In the genomic region with DNA sequence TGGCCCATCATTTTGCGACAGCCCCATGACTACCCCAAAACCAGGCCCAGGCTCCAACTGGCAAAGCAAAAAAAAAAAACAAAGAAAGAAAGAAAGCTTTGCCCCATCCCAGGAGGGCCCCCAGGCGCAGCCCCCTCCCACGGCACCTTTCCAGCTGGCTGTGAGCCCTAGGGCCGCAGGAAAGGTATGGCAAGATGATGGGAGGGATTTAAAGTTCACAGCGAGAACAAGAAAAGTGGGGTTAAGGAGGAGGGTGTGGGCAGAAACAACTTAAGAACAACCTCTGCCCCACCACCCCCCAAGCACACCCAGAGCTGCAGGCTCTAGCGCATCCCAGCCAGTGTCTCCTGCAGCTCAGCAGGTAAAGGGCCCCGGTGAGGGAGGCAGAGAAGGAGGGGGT, we compare ENCODE assay signal across 31 cellular contexts. TPM values are rescaled to one million over a fixed set of nuclear protein-coding genes. Genes with fewer than 3 reads are reported as not detected.
"Had no signal": no experiment of that assay in that cellular context is flagged by ENCODE, and none has a peak within 500 bp of the region (broad histone marks: within the 10 kb centered on the region; RNA-seq: fewer than 3 reads in every experiment).

TSS of gene CYP2F1 (plus strand) at position 301 of the 400 bp plus-strand sequence. CDS start 1,757 bp downstream, outside the sequence.

- ATAC-seq: activated CD4-positive, CD25-positive, alpha-beta regulatory T cell treated with anti-CD3 and anti-CD28 coated beads, Interleukin-2, amount 50 U/mL, for 24 hours; activated T-cell treated with anti-CD3 and anti-CD28 coated beads, Interleukin-2, amount 50 U/mL, for 4 hours; gastrocnemius medialis; left lobe of liver; lower lobe of right lung; mucosa of descending colon; natural killer cell treated with Interleukin-12 subunit alpha and Interleukin-12 subunit beta and Interleukin-15 and Interleukin-18, amount 100 ng/mL, for 72 hours; right cardiac atrium; T-helper 17 cell had no signal

- H3K36me3 ChIP-seq: ascending aorta, brain microvascular endothelial cell, gastrocnemius medialis, lower lobe of right lung, spleen, transverse colon, WERI-Rb-1 had no signal

- H3K4me1 Mint-ChIP-seq: activated CD4-positive, alpha-beta T cell treated with anti-CD3 and anti-CD28 coated beads, Interleukin-2, amount 10 ng/mL, durations not matched to agents 24 days and 14 days; activated naive CD8-positive, alpha-beta T cell treated with anti-CD3 and anti-CD28 coated beads, Interleukin-2, amount 10 ng/mL, durations not matched to agents 7 days and 5 days; endodermal cell had no signal

- DNase-seq: activated CD4-positive, alpha-beta memory T cell treated with anti-CD3 and anti-CD28 coated beads for 36 hours; activated CD4-positive, alpha-beta T cell treated with anti-CD3 and anti-CD28 coated beads, Interleukin-2, amount 10 ng/mL, durations not matched to agents 24 days and 14 days; activated naive CD4-positive, alpha-beta T cell treated with anti-CD3 and anti-CD28 coated beads for 36 hours; activated naive CD8-positive, alpha-beta T cell treated with anti-CD3 and anti-CD28 coated beads, Interleukin-2, amount 10 ng/mL, durations not matched to agents 7 days and 5 days; activated T-cell treated with anti-CD3 and anti-CD28 coated beads, Interleukin-2, amount 50 U/mL, for 4 hours; brain microvascular endothelial cell; endodermal cell; gastrocnemius medialis; lower lobe of right lung; mesendoderm; mucosa of descending colon; right cardiac atrium; spleen; stimulated activated naive CD4-positive, alpha-beta T cell treated with Interleukin-2 at 50 U/mL for 16 hours; T-helper 17 cell; T1000; testis; transverse colon; WERI-Rb-1 had no signal

- H3K4me3 Mint-ChIP-seq: activated CD4-positive, alpha-beta memory T cell treated with anti-CD3 and anti-CD28 coated beads for 36 hours; activated CD4-positive, alpha-beta T cell treated with anti-CD3 and anti-CD28 coated beads, Interleukin-2, amount 10 ng/mL, durations not matched to agents 24 days and 14 days; activated naive CD4-positive, alpha-beta T cell treated with anti-CD3 and anti-CD28 coated beads for 36 hours; activated naive CD8-positive, alpha-beta T cell treated with anti-CD3 and anti-CD28 coated beads, Interleukin-2, amount 10 ng/mL, durations not matched to agents 7 days and 5 days; activated T-cell treated with anti-CD3 and anti-CD28 coated beads, Interleukin-2, amount 50 U/mL, for 4 hours; endodermal cell; natural killer cell treated with Interleukin-12 subunit alpha and Interleukin-12 subunit beta and Interleukin-15 and Interleukin-18, amount 100 ng/mL, for 72 hours; T-helper 17 cell had no signal

- H3K4me1 ChIP-seq: ascending aorta, gastrocnemius medialis, lower lobe of right lung, spleen, testis, transverse colon had no signal

- H3K9me3 ChIP-seq: ascending aorta, gastrocnemius medialis, lower lobe of right lung, mucosa of descending colon, spleen, testis, transverse colon had no signal

- H3K36me3 Mint-ChIP-seq: activated CD4-positive, alpha-beta memory T cell treated with anti-CD3 and anti-CD28 coated beads for 36 hours; activated naive CD8-positive, alpha-beta T cell treated with anti-CD3 and anti-CD28 coated beads, Interleukin-2, amount 10 ng/mL, durations not matched to agents 7 days and 5 days; natural killer cell treated with Interleukin-12 subunit alpha and Interleukin-12 subunit beta and Interleukin-15 and Interleukin-18, amount 100 ng/mL, for 72 hours had no signal

- H3K27ac ChIP-seq: ascending aorta, brain microvascular endothelial cell, gastrocnemius medialis, hepatocyte, lower lobe of right lung, spleen, testis, transverse colon, WERI-Rb-1 had no signal

- H3K27me3 Mint-ChIP-seq: activated CD4-positive, alpha-beta memory T cell treated with anti-CD3 and anti-CD28 coated beads for 36 hours; T-helper 17 cell had no signal

- H3K9me3 Mint-ChIP-seq: activated CD4-positive, alpha-beta memory T cell treated with anti-CD3 and anti-CD28 coated beads for 36 hours; activated CD4-positive, alpha-beta T cell treated with anti-CD3 and anti-CD28 coated beads, Interleukin-2, amount 10 ng/mL, durations not matched to agents 24 days and 14 days; activated naive CD4-positive, alpha-beta T cell treated with anti-CD3 and anti-CD28 coated beads for 36 hours; activated naive CD8-positive, alpha-beta T cell treated with anti-CD3 and anti-CD28 coated beads, Interleukin-2, amount 10 ng/mL, durations not matched to agents 7 days and 5 days; activated T-helper 2 cell treated with anti-CD3 and anti-CD28 coated beads, Interferon-gamma antibody, Interleukin-2, Interleukin-4, amounts not matched to agents 10 μg/mL and 5 μg/mL and 100 μg/mL, durations not matched to agents 14 hours and 24 hours and 36 hours; natural killer cell treated with Interleukin-12 subunit alpha and Interleukin-12 subunit beta and Interleukin-15 and Interleukin-18, amount 100 ng/mL, for 72 hours had no signal

- H3K27me3 ChIP-seq: ascending aorta, brain microvascular endothelial cell, gastrocnemius medialis, hepatocyte, testis, transverse colon had no signal

- H3K27ac Mint-ChIP-seq: activated CD4-positive, alpha-beta memory T cell treated with anti-CD3 and anti-CD28 coated beads for 36 hours; activated CD4-positive, alpha-beta T cell treated with anti-CD3 and anti-CD28 coated beads, Interleukin-2, amount 10 ng/mL, durations not matched to agents 24 days and 14 days; activated naive CD4-positive, alpha-beta T cell treated with anti-CD3 and anti-CD28 coated beads for 36 hours; activated naive CD8-positive, alpha-beta T cell treated with anti-CD3 and anti-CD28 coated beads, Interleukin-2, amount 10 ng/mL, durations not matched to agents 7 days and 5 days; activated T-helper 2 cell treated with anti-CD3 and anti-CD28 coated beads, Interferon-gamma antibody, Interleukin-2, Interleukin-4, amounts not matched to agents 10 μg/mL and 5 μg/mL and 100 μg/mL, durations not matched to agents 14 hours and 24 hours and 36 hours; endodermal cell; natural killer cell treated with Interleukin-12 subunit alpha and Interleukin-12 subunit beta and Interleukin-15 and Interleukin-18, amount 100 ng/mL, for 72 hours; T-helper 17 cell had no signal

- H3K4me3 ChIP-seq: ascending aorta, gastrocnemius medialis, hepatocyte, lower lobe of right lung, mucosa of descending colon, spleen, testis, transverse colon had no signal

RNA-seq across cellular contexts. Expression of gene CYP2F1, which starts in this region (rescaled TPM):
- total RNA-seq: activated CD4-positive, alpha-beta memory T cell treated with anti-CD3 and anti-CD28 coated beads for 36 hours; activated CD4-positive, alpha-beta T cell treated with anti-CD3 and anti-CD28 coated beads, Interleukin-2, amount 10 ng/mL, durations not matched to agents 24 days and 14 days; activated naive CD4-positive, alpha-beta T cell treated with anti-CD3 and anti-CD28 coated beads for 36 hours; activated naive CD8-positive, alpha-beta T cell treated with anti-CD3 and anti-CD28 coated beads, Interleukin-2, amount 10 ng/mL, durations not matched to agents 7 days and 5 days; activated T-cell treated with anti-CD3 and anti-CD28 coated beads, Interleukin-2, amount 50 U/mL, for 4 hours; activated T-helper 2 cell treated with anti-CD3 and anti-CD28 coated beads, Interferon-gamma antibody, Interleukin-2, Interleukin-4, amounts not matched to agents 10 μg/mL and 5 μg/mL and 100 μg/mL, durations not matched to agents 14 hours and 24 hours and 36 hours; ascending aorta; cardiac septum; chondrocyte; endodermal cell; gastrocnemius medialis; hepatocyte; kidney epithelial cell; left lobe of liver; mucosa of descending colon; myocyte; natural killer cell treated with Interleukin-12 subunit alpha and Interleukin-12 subunit beta and Interleukin-15 and Interleukin-18, amount 100 ng/mL, for 72 hours; omental fat pad; right cardiac atrium; spleen; transverse colon; urinary bladder had no signal
